17 cellular contexts compared by ENCODE assay signal in genomic region chr4:38330321-38330720, GRCh38.
"Had no signal": no experiment of that assay in that cellular context is flagged by ENCODE, and none has a peak within 500 bp of the region (broad histone marks: within the 10 kb centered on the region; RNA-seq: fewer than 3 reads in every experiment).

No MANE protein-coding gene starts in this region.

- DNase-seq: activated CD4-positive, alpha-beta memory T cell treated with anti-CD3 and anti-CD28 coated beads, Interleukin-2, amount 10 ng/mL, durations not matched to agents 7 days and 5 days; activated T-cell treated with anti-CD3 and anti-CD28 coated beads, Interleukin-2, amount 50 U/mL, for 24 hours; amniotic stem cell; caudate nucleus; left cardiac atrium; lower lobe of right lung; right cardiac atrium; stimulated activated CD4-positive, alpha-beta T cell treated with anti-CD3 and anti-CD28 coated beads, Interleukin-15, amount 100 ng/mL, for 24 hours; stimulated activated CD4-positive, alpha-beta T cell treated with anti-CD3 and anti-CD28 coated beads, Interleukin-4, amount 100 ng/mL, for 1 hour; stimulated activated naive B cell treated with anti-CD40 and anti-IgM and Interleukin-4, amounts not matched to agents 10 μg/mL and 1 μg/mL and 100 μg/mL, for 72 hours; T-helper 9 cell; upper lobe of left lung; WERI-Rb-1 had no signal

- H3K36me3 Mint-ChIP-seq: activated naive CD4-positive, alpha-beta T cell treated with anti-CD3 and anti-CD28 coated beads, Interleukin-2, amount 50 U/mL, for 24 hours; mesothelial cell of epicardium; stimulated activated naive B cell treated with anti-CD40 and anti-IgM and Interleukin-4, amounts not matched to agents 10 μg/mL and 1 μg/mL and 100 μg/mL, for 72 hours had no signal

- ATAC-seq: esophagus mucosa; left cardiac atrium; lower lobe of right lung; right cardiac atrium; stimulated activated naive B cell treated with anti-CD40 and anti-IgM and Interleukin-4, amounts not matched to agents 10 μg/mL and 1 μg/mL and 100 μg/mL, for 72 hours had no signal

- H3K27me3 Mint-ChIP-seq: activated naive CD4-positive, alpha-beta T cell treated with anti-CD3 and anti-CD28 coated beads, Interleukin-2, amount 50 U/mL, for 24 hours; stimulated activated naive B cell treated with anti-CD40 and anti-IgM and Interleukin-4, amounts not matched to agents 10 μg/mL and 1 μg/mL and 100 μg/mL, for 72 hours had no signal

- H3K27ac Mint-ChIP-seq: activated CD4-positive, alpha-beta memory T cell treated with anti-CD3 and anti-CD28 coated beads, Interleukin-2, amount 10 ng/mL, durations not matched to agents 7 days and 5 days; activated T-cell treated with anti-CD3 and anti-CD28 coated beads, Interleukin-2, amount 50 U/mL, for 24 hours; mesothelial cell of epicardium; stimulated activated naive B cell treated with anti-CD40 and anti-IgM and Interleukin-4, amounts not matched to agents 10 μg/mL and 1 μg/mL and 100 μg/mL, for 72 hours had no signal

- H3K9me3 Mint-ChIP-seq: activated naive CD4-positive, alpha-beta T cell treated with anti-CD3 and anti-CD28 coated beads, Interleukin-2, amount 50 U/mL, for 24 hours; activated T-cell treated with anti-CD3 and anti-CD28 coated beads, Interleukin-2, amount 50 U/mL, for 24 hours; mesothelial cell of epicardium; neural crest cell had no signal

- H3K4me3 Mint-ChIP-seq: activated CD4-positive, alpha-beta memory T cell treated with anti-CD3 and anti-CD28 coated beads, Interleukin-2, amount 10 ng/mL, durations not matched to agents 7 days and 5 days; activated T-cell treated with anti-CD3 and anti-CD28 coated beads, Interleukin-2, amount 50 U/mL, for 24 hours; mesothelial cell of epicardium; neural crest cell; stimulated activated naive B cell treated with anti-CD40 and anti-IgM and Interleukin-4, amounts not matched to agents 10 μg/mL and 1 μg/mL and 100 μg/mL, for 72 hours had no signal
